Comparison of ENCODE assay signal across 10 cellular contexts in genomic region chr2:7692657-7693161, GRCh38.
DNase-seq lines count a peak whose midpoint lies in the region; ATAC-seq and TF ChIP-seq lines count a peak whose summit lies in the region.
"Had no signal": no experiment of that assay in that cellular context is flagged by ENCODE, and none has a peak within 500 bp of the region (broad histone marks: within the 10 kb centered on the region; RNA-seq: fewer than 3 reads in every experiment).

No MANE protein-coding gene starts in this region.

- H3K36me3 ChIP-seq in body of pancreas (replicated peaks in 1 of 2; ENCODE audit: insufficient read depth in 1 of 2, low read depth in 2 of 2): no peaks in the 10 kb centered on the region
- H3K36me3 ChIP-seq in osteoblast (ENCODE audit: insufficient read depth, low read length): no peaks in the 10 kb centered on the region
- H3K36me3 ChIP-seq: SJCRH30 had no signal

- H3K4me1 ChIP-seq in body of pancreas: no peaks in the 10 kb centered on the region
- peaks cover 12% of the 10 kb centered on the region for H3K4me1 ChIP-seq in osteoblast (ENCODE audit: insufficient read depth, low read length)
- H3K4me1 ChIP-seq: SJCRH30 had no signal

- H3K27me3 ChIP-seq in body of pancreas (no peaks in the 10 kb centered on the region), osteoblast (ENCODE audit: insufficient read depth, low read length) (no peaks in the 10 kb centered on the region)
- H3K27me3 ChIP-seq: SJCRH30 had no signal

- H3K4me3 ChIP-seq in body of pancreas (no peak overlapping the region), osteoblast (ENCODE audit: insufficient read depth, low read length) (no peak overlapping the region)
- H3K4me3 ChIP-seq: SJCRH30 had no signal

- TF ChIP-seq CTCF in body of pancreas (IDR thresholded peaks at IDR 0.05) (no peak), osteoblast (IDR thresholded peaks at IDR 0.05; ENCODE audit: extremely low read depth, low read depth, low read length) (no peak)

- intact Hi-C loops in body of pancreas (cut with DNase I): no loop called here

- DNase-seq in DMS79 (lab: John Stamatoyannopoulos, UW) (peak; percentile 34), NCI-H1694 (lab: John Stamatoyannopoulos, UW) (peak; percentile 61), body of pancreas (peak in 1 of 4 donors; percentile 14), osteoblast (ENCODE audit: insufficient read length, low spot score, missing footprints) (peak; percentile 29), Ammon's horn (ENCODE audit: low spot score) (no peak), ecto neural progenitor cell (ENCODE audit: low spot score) (no peak)
- DNase-seq: activated naive CD4-positive, alpha-beta T cell treated with anti-CD3 and anti-CD28 coated beads, Interleukin-2, amount 10 ng/mL, durations not matched to agents 7 days and 5 days; natural killer cell; SJCRH30 had no signal

- 82 to 92% methylated on average over 1 of the region's 1 CpG for WGBS in body of pancreas, 2 donors

- ATAC-seq in body of pancreas (peak; percentile 35), HG03378 (IDR thresholded peaks at IDR 0.05; ENCODE audit: unreplicated experiment) (no peak)

- H2AFZ ChIP-seq in osteoblast (ENCODE audit: low read length): peak overlapping the region; percentile 10

- H4K20me1 ChIP-seq in osteoblast (ENCODE audit: insufficient read depth, low read length): no peaks in the 10 kb centered on the region

- TF ChIP-seq POLR2A in body of pancreas (IDR thresholded peaks at IDR 0.05): no peak

- peak overlapping the region; percentile 29 for H3K4me2 ChIP-seq in osteoblast (ENCODE audit: insufficient read depth, low read length)

- H3K27ac ChIP-seq in body of pancreas (no peak overlapping the region), osteoblast (ENCODE audit: low read depth, low read length) (no peak overlapping the region)
- H3K27ac ChIP-seq: SJCRH30 had no signal

- H3K79me2 ChIP-seq in osteoblast (ENCODE audit: insufficient read depth, low read length): no peaks in the 10 kb centered on the region

- H3K9me3 ChIP-seq in body of pancreas: no peaks in the 10 kb centered on the region
- no peaks in the 10 kb centered on the region for H3K9me3 ChIP-seq in osteoblast (ENCODE audit: low read depth, low read length)
- H3K9me3 ChIP-seq: SJCRH30 had no signal

Comparison
In these comparisons a context has a peak if more than half of its experiments do, and no peak if none do; other contexts are left out.
1. DNase-seq: peak in DMS79 (single experiment), NCI-H1694 (single experiment) and osteoblast (single experiment); none in Ammon's horn (single experiment) and ecto neural progenitor cell (single experiment).